In the genomic region with DNA sequence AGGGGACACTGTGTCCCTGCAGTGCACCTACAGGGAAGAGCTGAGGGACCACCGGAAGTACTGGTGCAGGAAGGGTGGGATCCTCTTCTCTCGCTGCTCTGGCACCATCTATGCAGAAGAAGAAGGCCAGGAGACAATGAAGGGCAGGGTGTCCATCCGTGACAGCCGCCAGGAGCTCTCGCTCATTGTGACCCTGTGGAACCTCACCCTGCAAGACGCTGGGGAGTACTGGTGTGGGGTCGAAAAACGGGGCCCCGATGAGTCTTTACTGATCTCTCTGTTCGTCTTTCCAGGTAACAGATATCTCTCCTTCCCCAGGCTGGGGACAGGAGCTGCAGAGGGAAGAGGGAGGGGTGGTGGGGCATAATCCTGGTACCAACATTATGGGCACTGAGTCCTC, we compare ENCODE assay signal across 16 cellular contexts. TPM values are rescaled to one million over a fixed set of nuclear protein-coding genes. Genes with fewer than 3 reads are reported as not detected.
DNase-seq lines count a peak whose midpoint lies in the region; ATAC-seq and TF ChIP-seq lines count a peak whose summit lies in the region.
"Had no signal": no experiment of that assay in that cellular context is flagged by ENCODE, and none has a peak within 500 bp of the region (broad histone marks: within the 10 kb centered on the region; RNA-seq: fewer than 3 reads in every experiment).

No MANE protein-coding gene starts in this region.

- peaks cover 31% of the 10 kb centered on the region for H3K4me1 ChIP-seq in left ventricle myocardium inferior
- H3K4me1 ChIP-seq in osteoblast (ENCODE audit: insufficient read depth, low read length) = peaks cover 3% of the 10 kb centered on the region
- peaks cover 3 to 37% (median 17%) of the 10 kb centered on the region in 5 donors for H3K4me1 ChIP-seq in subcutaneous abdominal adipose tissue (ENCODE audit: control insufficient read depth in 5 of 5, insufficient read depth in 5 of 5, low read length in 5 of 5)

- H3K9ac ChIP-seq in subcutaneous abdominal adipose tissue (ENCODE audit: low read length in 5 of 5) = peak overlapping the region in 4 of 5 donors; percentile 22 to 82 (median 46)

- no peak overlapping the region for H3K4me2 ChIP-seq in osteoblast (ENCODE audit: insufficient read depth, low read length)
- H3K4me2 ChIP-seq: GM23338 had no signal

- H2AFZ ChIP-seq in osteoblast (ENCODE audit: low read length) = no peak overlapping the region
- H2AFZ ChIP-seq: GM23338 had no signal

- in situ Hi-C loops in G401 (cut with HindIII; ENCODE audit: low sequenced_read_pairs) = loop anchor here (10.0 kb wide), 1 partner anchor 144 kb away; no protein-coding TSS in a partner anchor

- DNase-seq in left ventricle myocardium inferior (no peak), left cardiac atrium (no peak), osteoblast (ENCODE audit: insufficient read length, low spot score, missing footprints) (peak; percentile 26), 8988T (no peak), G401 (ENCODE audit: low spot score) (no peak)
- DNase-seq: CD8-positive, alpha-beta T cell; COR-L47; DMS153; DMS79 treated with DMSO at 0.1 percent for 48 hours; EL; GDM1; H9 had no signal

- H3K9me3 ChIP-seq in left ventricle myocardium inferior (replicated peaks) = no peaks in the 10 kb centered on the region
- H3K9me3 ChIP-seq in osteoblast (ENCODE audit: low read depth, low read length) = no peaks in the 10 kb centered on the region
- no peaks in the 10 kb centered on the region for H3K9me3 ChIP-seq in subcutaneous abdominal adipose tissue (ENCODE audit: control insufficient read depth in 5 of 5, low read length in 5 of 5)

- no peaks in the 10 kb centered on the region for H4K20me1 ChIP-seq in osteoblast (ENCODE audit: insufficient read depth, low read length)

- H3K79me2 ChIP-seq in osteoblast (ENCODE audit: insufficient read depth, low read length) = no peaks in the 10 kb centered on the region

- TF ChIP-seq CTCF in left ventricle myocardium inferior (IDR thresholded peaks at IDR 0.05; ENCODE audit: borderline replicate concordance) = no peak
- TF ChIP-seq CTCF in osteoblast (IDR thresholded peaks at IDR 0.05; ENCODE audit: extremely low read depth, low read depth, low read length) = no peak

- peak overlapping the region; percentile 60 for H3K4me3 ChIP-seq in left ventricle myocardium inferior
- no peak overlapping the region for H3K4me3 ChIP-seq in osteoblast (ENCODE audit: insufficient read depth, low read length)
- peak overlapping the region in 4 of 5 donors; percentile 56 to 80 (median 70) for H3K4me3 ChIP-seq in subcutaneous abdominal adipose tissue (ENCODE audit: low read depth in 1 of 5, low read length in 5 of 5)
- H3K4me3 ChIP-seq: GM23338 had no signal

- intact Hi-C loops in left ventricle myocardium inferior (cut with micrococcal nuclease) = loop anchor here (10.0 kb wide), 1 partner anchor 64 kb away; the partner anchor contains the start of gene CFAP97D1
- intact Hi-C loops in left cardiac atrium (cut with DNase I) = loop anchor here (10.0 kb wide), 2 partner anchors 74 to 154 kb away; partner anchors contain the start of gene DUSP3 (in 1 of the 2)

- H3K27me3 ChIP-seq in left ventricle myocardium inferior (ENCODE audit: low read depth) = no peaks in the 10 kb centered on the region
- peaks cover 24% of the 10 kb centered on the region for H3K27me3 ChIP-seq in osteoblast (ENCODE audit: insufficient read depth, low read length)
- H3K27me3 ChIP-seq in subcutaneous abdominal adipose tissue (ENCODE audit: control insufficient read depth in 5 of 5, insufficient read depth in 4 of 5, low read length in 5 of 5) = peaks cover 2 to 9% (median 5%) of the 10 kb centered on the region in 5 donors

- peak overlapping the region; percentile 84 for H3K27ac ChIP-seq in left ventricle myocardium inferior (replicated peaks)
- no peak overlapping the region for H3K27ac ChIP-seq in osteoblast (ENCODE audit: low read depth, low read length)
- peak overlapping the region; percentile 55 for H3K27ac ChIP-seq in subcutaneous abdominal adipose tissue (ENCODE audit: low read depth, low read length)

- H3K36me3 ChIP-seq in left ventricle myocardium inferior (no peaks in the 10 kb centered on the region), osteoblast (ENCODE audit: insufficient read depth, low read length) (no peaks in the 10 kb centered on the region), subcutaneous abdominal adipose tissue (ENCODE audit: control insufficient read depth in 5 of 5, insufficient read depth in 5 of 5, low read length in 5 of 5) (peaks cover 0 to 3% (median 0%) of the 10 kb centered on the region in 5 donors)

- ATAC-seq in left cardiac atrium = no peak
- ATAC-seq: CD8-positive, alpha-beta T cell; GM23338 had no signal

RNA-seq across cellular contexts. Expression of gene CD300LG, which starts 1.6 kb away (rescaled TPM):
- total RNA-seq in left ventricle myocardium inferior (12.6 TPM), left cardiac atrium (10 to 100 TPM; 14.5 to 15.0 TPM), osteoblast (not detected in 2 replicates)
- 0.31 TPM in 1 of 2 replicates, not detected in the other for total RNA-seq in G401 (2014; rRNA removed; shearing (Covaris generic))
- total RNA-seq: A673; CD8-positive, alpha-beta T cell; GM23338; H9; HT-29 had no signal

RNA-seq across cellular contexts. Expression of gene MPP3, which starts 15.7 kb away (rescaled TPM):
- total RNA-seq in left ventricle myocardium inferior (35.2 TPM), left cardiac atrium (10 to 100 TPM; 30.7 to 74.2 TPM), osteoblast (6.2 and 7.1 TPM in 2 replicates)
- total RNA-seq in G401 (2014; rRNA removed; shearing (Covaris generic)) = 2.1 and 2.2 TPM in 2 replicates
- total RNA-seq: CD8-positive, alpha-beta T cell had no signal

RNA-seq across cellular contexts. Expression of gene MPP2, which starts 58.7 kb away (rescaled TPM):
- total RNA-seq in left ventricle myocardium inferior (12.1 TPM), left cardiac atrium (10 to 100 TPM; 10.7 to 15.9 TPM), osteoblast (0.59 and 0.72 TPM in 2 replicates)
- 58.8 and 82.5 TPM in 2 replicates for total RNA-seq in G401 (2014; rRNA removed; shearing (Covaris generic))

Comparison
In these comparisons a context has a peak if more than half of its experiments do, and no peak if none do; other contexts are left out.
1. RNA of gene CD300LG, which starts 1.6 kb away (total RNA-seq): 14.5 to 15.0 TPM in left cardiac atrium and 12.6 TPM in left ventricle myocardium inferior (single experiment); not detected in osteoblast and 0.31 TPM in G401; every median in the first group is over 10 times any median in the second.